Comparison of ENCODE assay signal across 22 cellular contexts in the genomic region with DNA sequence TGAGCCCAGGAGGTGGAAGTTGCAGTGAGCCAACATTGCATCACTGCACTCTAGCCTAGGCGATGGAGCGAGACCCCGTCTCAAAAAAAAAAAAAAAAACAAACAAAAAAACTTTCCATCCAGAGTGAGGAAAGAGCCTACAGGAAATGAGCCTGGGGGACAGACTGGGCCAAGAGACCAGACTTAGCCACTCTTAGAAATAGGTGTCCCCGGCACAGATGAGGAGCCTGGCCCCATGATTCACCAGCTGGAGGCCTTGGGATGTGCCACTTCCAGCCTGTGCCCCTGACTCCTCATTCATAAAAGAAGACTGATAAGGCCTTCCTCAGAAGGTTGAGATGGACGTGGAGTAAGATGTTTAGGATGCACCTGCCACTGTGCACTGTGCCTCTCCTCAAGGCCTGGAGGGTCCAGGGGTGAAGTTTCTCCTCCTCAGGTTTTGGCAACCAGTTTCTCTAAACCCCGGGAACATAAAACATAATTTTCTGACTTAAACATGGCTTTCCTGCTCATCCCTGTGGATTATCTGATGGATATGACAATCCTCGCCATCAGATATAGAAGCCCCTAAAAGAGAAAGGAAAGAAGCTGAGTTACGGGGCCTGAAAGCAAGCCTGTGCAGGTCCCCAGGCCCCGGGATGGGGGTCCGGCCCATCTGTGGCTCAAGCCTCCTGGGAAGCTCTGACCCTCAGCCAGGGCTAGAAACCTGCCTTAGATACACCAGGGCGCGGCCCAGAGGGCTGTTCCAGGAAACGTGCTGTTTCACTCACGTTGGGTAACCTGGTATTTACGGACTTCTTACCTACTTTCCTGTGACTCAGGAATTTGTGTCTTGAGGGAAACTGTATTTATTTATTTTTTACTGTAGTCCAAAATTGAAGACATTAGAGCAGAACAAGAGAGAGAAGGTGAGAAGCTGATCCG. TPM values are rescaled to one million over a fixed set of nuclear protein-coding genes. Genes with fewer than 3 reads are reported as not detected.
DNase-seq lines count a peak whose midpoint lies in the region; ATAC-seq and TF ChIP-seq lines count a peak whose summit lies in the region.
"Had no signal": no experiment of that assay in that cellular context is flagged by ENCODE, and none has a peak within 500 bp of the region (broad histone marks: within the 10 kb centered on the region; RNA-seq: fewer than 3 reads in every experiment).

No MANE protein-coding gene starts in this region.

- H3K4me1 ChIP-seq in stomach (peaks cover 0 to 4% (median 0%) of the 10 kb centered on the region in 4 donors), vagina (no peaks in the 10 kb centered on the region)
- H3K4me1 ChIP-seq: ascending aorta, prostate gland, upper lobe of left lung had no signal

- DNase-seq in activated naive CD4-positive, alpha-beta T cell treated with anti-CD3 and anti-CD28 coated beads, Interleukin-2, amount 50 U/mL, for 72 hours (ENCODE audit: low spot score in 2 of 2) = no peak
- no peak for DNase-seq in activated naive CD4-positive, alpha-beta T cell treated with anti-CD3 and anti-CD28 coated beads, Interleukin-2, amount 50 U/mL, for 16 hours
- no peak for DNase-seq in effector memory CD8-positive, alpha-beta T cell
- DNase-seq in stomach (peak; percentile 67), NCI-H2029 (lab: John Stamatoyannopoulos, UW) (no peak), vagina (ENCODE audit: extremely low spot score in 2 of 2) (no peak)
- DNase-seq: activated gamma-delta T cell treated with Interleukin-2 at 50 U/mL for 16 hours, NCI-H2081, NCI-H345, NCI-H748 treated with DMSO at 0.1 percent for 48 hours had no signal

- H3K4me1 Mint-ChIP-seq in effector memory CD8-positive, alpha-beta T cell (ENCODE audit: low read depth in 2 of 2) = no peaks in the 10 kb centered on the region
- H3K4me1 Mint-ChIP-seq: central memory CD8-positive, alpha-beta T cell had no signal

- intact Hi-C loops in stomach (cut with DNase I; ENCODE audit: low total_unique reads) = no loop called here
- intact Hi-C loops in vagina (cut with DNase I) = no loop called here

- H3K9me3 ChIP-seq in stomach (no peaks in the 10 kb centered on the region), vagina (no peaks in the 10 kb centered on the region)
- H3K9me3 ChIP-seq: ascending aorta, BLaER1, neutrophil, prostate gland, upper lobe of left lung had no signal

- no peak overlapping the region for H3K4me3 Mint-ChIP-seq in effector memory CD8-positive, alpha-beta T cell
- H3K4me3 Mint-ChIP-seq: central memory CD8-positive, alpha-beta T cell; T-helper 2 cell treated with Interferon-gamma antibody and Interleukin-4, amounts not matched to agents 5 μg/mL and 100 μg/mL, for 36 hours had no signal

- peaks cover 0 to 36% of the 10 kb centered on the region in 2 donors for H3K36me3 Mint-ChIP-seq in activated naive CD4-positive, alpha-beta T cell treated with anti-CD3 and anti-CD28 coated beads, Interleukin-2, amount 50 U/mL, for 72 hours
- peaks cover 35% of the 10 kb centered on the region for H3K36me3 Mint-ChIP-seq in effector memory CD8-positive, alpha-beta T cell (ENCODE audit: insufficient read depth)

- H3K27me3 Mint-ChIP-seq in effector memory CD8-positive, alpha-beta T cell = no peaks in the 10 kb centered on the region
- H3K27me3 Mint-ChIP-seq: central memory CD8-positive, alpha-beta T cell had no signal

- 71 to 79% (median 74%) methylated on average over 15 to 16 of the region's 16 CpGs for WGBS in stomach, 5 donors

- no peak for TF ChIP-seq EP300 in stomach (IDR thresholded peaks at IDR 0.05)

- TF ChIP-seq POLR2A in GM19193 (IDR thresholded peaks at IDR 0.05; ENCODE audit: extremely low read depth, insufficient read depth, insufficient read length) (peak; percentile 57), stomach (IDR thresholded peaks at IDR 0.05) (no peak), vagina (IDR thresholded peaks at IDR 0.05) (no peak)

- TF ChIP-seq CTCF in stomach (IDR thresholded peaks at IDR 0.05) = no peak
- no peak for TF ChIP-seq CTCF in vagina (IDR thresholded peaks at IDR 0.05)

- no peak overlapping the region for H3K4me3 ChIP-seq in stomach
- H3K4me3 ChIP-seq in vagina = no peak overlapping the region
- H3K4me3 ChIP-seq: ascending aorta, BLaER1, lung, prostate gland, upper lobe of left lung had no signal

- H3K36me3 ChIP-seq in stomach (peaks cover 25 to 92% (median 84%) of the 10 kb centered on the region in 4 donors), vagina (peaks cover 0 to 22% of the 10 kb centered on the region in 2 donors)
- H3K36me3 ChIP-seq: prostate gland had no signal

- no peaks in the 10 kb centered on the region for H3K27me3 ChIP-seq in stomach
- H3K27me3 ChIP-seq in vagina = no peaks in the 10 kb centered on the region
- H3K27me3 ChIP-seq: ascending aorta, BLaER1, neutrophil, upper lobe of left lung had no signal

- no peak for ATAC-seq in activated naive CD4-positive, alpha-beta T cell treated with anti-CD3 and anti-CD28 coated beads, Interleukin-2, amount 50 U/mL, for 72 hours
- ATAC-seq in effector memory CD8-positive, alpha-beta T cell (replicated peaks) = no peak
- ATAC-seq: SK-N-SH treated with all-trans-retinoic acid at 6 μM for 48 hours had no signal

- H3K9me3 Mint-ChIP-seq in activated naive CD4-positive, alpha-beta T cell treated with anti-CD3 and anti-CD28 coated beads, Interleukin-2, amount 50 U/mL, for 72 hours = no peaks in the 10 kb centered on the region
- no peaks in the 10 kb centered on the region for H3K9me3 Mint-ChIP-seq in effector memory CD8-positive, alpha-beta T cell
- H3K9me3 Mint-ChIP-seq: central memory CD8-positive, alpha-beta T cell; T-helper 2 cell treated with Interferon-gamma antibody and Interleukin-4, amounts not matched to agents 5 μg/mL and 100 μg/mL, for 36 hours had no signal

- peak overlapping the region in 3 of 5 donors; percentile 29 to 75 (median 44) for H3K27ac ChIP-seq in stomach
- H3K27ac ChIP-seq in vagina = no peak overlapping the region
- H3K27ac ChIP-seq: ascending aorta, BLaER1, neutrophil, prostate gland, upper lobe of left lung had no signal

- peak overlapping the region; percentile 25 to 60 for H3K27ac Mint-ChIP-seq in activated naive CD4-positive, alpha-beta T cell treated with anti-CD3 and anti-CD28 coated beads, Interleukin-2, amount 50 U/mL, for 72 hours
- peak overlapping the region; percentile 60 to 62 for H3K27ac Mint-ChIP-seq in effector memory CD8-positive, alpha-beta T cell
- H3K27ac Mint-ChIP-seq: T-helper 2 cell treated with Interferon-gamma antibody and Interleukin-4, amounts not matched to agents 5 μg/mL and 100 μg/mL, for 36 hours had no signal

RNA-seq across cellular contexts. Expression of a gene that starts 26.0 kb away (rescaled TPM):
- total RNA-seq in activated naive CD4-positive, alpha-beta T cell treated with anti-CD3 and anti-CD28 coated beads, Interleukin-2, amount 50 U/mL, for 72 hours = 100 to 1,000 TPM in 1 of 2 donors, 10 to 100 TPM in 1; 18.0 to 365 TPM
- total RNA-seq in stomach (100 to 1,000 TPM in 2 of 5 donors, 10 to 100 TPM in 3; 15.1 to 125 (median 66.9) TPM), vagina (16.7 TPM)
- 10 to 100 TPM; 11.4 to 25.2 (median 25.1) TPM for polyA plus RNA-seq in stomach

RNA-seq across cellular contexts. Expression of a gene that starts 55.9 kb away (rescaled TPM):
- not detected for total RNA-seq in activated naive CD4-positive, alpha-beta T cell treated with anti-CD3 and anti-CD28 coated beads, Interleukin-2, amount 50 U/mL, for 72 hours
- 100 to 1,000 TPM; 102 to 554 (median 195) TPM for total RNA-seq in stomach
- polyA plus RNA-seq in stomach = 100 to 1,000 TPM in 1 of 3 donors, 10 to 100 TPM in 2; 58.2 to 106 (median 59.2) TPM
- 19.9 TPM for total RNA-seq in vagina
- total RNA-seq: ascending aorta, dermis microvascular lymphatic vessel endothelial cell, endothelial cell of umbilical vein had no signal
- polyA plus RNA-seq: endothelial cell of umbilical vein had no signal

Comparison
In these comparisons a context has a peak if more than half of its experiments do, and no peak if none do; other contexts are left out.
1. RNA of a gene that starts 55.9 kb away (total RNA-seq): 102 to 554 TPM in stomach and 19.9 TPM in vagina (single experiment); not detected in activated naive CD4-positive, alpha-beta T cell treated with anti-CD3 and anti-CD28 coated beads, Interleukin-2, amount 50 U/mL, for 72 hours; every median in the first group is over 10 times any median in the second.